Comparison of ENCODE assay signal across 11 cellular contexts in the genomic region with DNA sequence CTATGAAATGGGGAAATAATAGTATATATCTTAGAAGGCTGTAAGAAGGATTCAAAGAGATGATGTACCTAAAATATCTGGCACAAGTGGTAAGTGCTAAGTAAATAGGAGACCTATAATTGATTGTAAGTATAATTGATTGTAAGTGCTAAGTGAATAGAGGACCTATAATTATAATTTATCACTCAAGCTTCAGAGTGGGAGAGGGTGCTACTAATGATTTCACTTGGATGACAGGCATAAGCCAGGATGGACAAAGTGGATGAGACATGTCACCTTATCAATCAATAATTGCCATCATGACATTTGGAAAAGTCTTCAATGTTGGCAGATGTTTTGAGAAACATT. TPM values are rescaled to one million over a fixed set of nuclear protein-coding genes. Genes with fewer than 3 reads are reported as not detected.
DNase-seq lines count a peak whose midpoint lies in the region; ATAC-seq lines count a peak whose summit lies in the region.
"Had no signal": no experiment of that assay in that cellular context is flagged by ENCODE, and none has a peak within 500 bp of the region (broad histone marks: within the 10 kb centered on the region; RNA-seq: fewer than 3 reads in every experiment).

No MANE protein-coding gene starts in this region.

- H3K27ac ChIP-seq in angular gyrus (ENCODE audit: low read depth, low read length), result peak overlapping the region; percentile 57
- H3K27ac ChIP-seq in trophoblast cell (ENCODE audit: low read depth, low read length), result no peak overlapping the region
- H3K27ac ChIP-seq: BLaER1 treated with 17β-estradiol and CSF1 and Interleukin-3, amounts not matched to agents 10 nM and 100 nM; HL-60; SJCRH30 had no signal

- no peak overlapping the region for H3K9ac ChIP-seq in trophoblast cell (ENCODE audit: low read length)
- H3K9ac ChIP-seq: BLaER1 treated with 17β-estradiol and CSF1 and Interleukin-3, amounts not matched to agents 10 nM and 100 nM had no signal

- no peak overlapping the region for H3K4me2 ChIP-seq in trophoblast cell (ENCODE audit: low read length)
- H3K4me2 ChIP-seq: BLaER1 treated with 17β-estradiol and CSF1 and Interleukin-3, amounts not matched to agents 10 nM and 100 nM had no signal

- no peak overlapping the region for H3K18ac ChIP-seq in trophoblast cell (ENCODE audit: low read length)

- H3K36me3 ChIP-seq in trophoblast cell (ENCODE audit: control insufficient read depth in 1 of 2, insufficient read depth in 2 of 2, low read length in 2 of 2), result no peaks in the 10 kb centered on the region
- H3K36me3 ChIP-seq: BLaER1 treated with 17β-estradiol and CSF1 and Interleukin-3, amounts not matched to agents 10 nM and 100 nM; SJCRH30 had no signal

- H2BK12ac ChIP-seq in trophoblast cell (ENCODE audit: low read length), result no peak overlapping the region

- DNase-seq in NCI-H345 (lab: John Stamatoyannopoulos, UW) (peak; percentile 36), NCI-H345 treated with DMSO at 0.1 percent for 48 hours (lab: John Stamatoyannopoulos, UW; ENCODE audit: unreplicated experiment) (no peak), NCI-H146 treated with DMSO at 0.1 percent for 48 hours (lab: John Stamatoyannopoulos, UW; ENCODE audit: unreplicated experiment) (peak; percentile 41), anterior cingulate cortex (lab: John Stamatoyannopoulos, UW) (no peak), trophoblast cell (no peak)

- no peak overlapping the region for H4K8ac ChIP-seq in trophoblast cell (ENCODE audit: low read depth, low read length)

- no peak overlapping the region for H2BK5ac ChIP-seq in trophoblast cell (ENCODE audit: low read depth, low read length, poor library complexity)

- no peak overlapping the region for H3K4me3 ChIP-seq in trophoblast cell (ENCODE audit: low read depth, low read length)
- H3K4me3 ChIP-seq: BLaER1 treated with 17β-estradiol and CSF1 and Interleukin-3, amounts not matched to agents 10 nM and 100 nM; GM12878; SJCRH30 had no signal

- H3K79me1 ChIP-seq in trophoblast cell (ENCODE audit: low read length), result no peaks in the 10 kb centered on the region

- H2AK5ac ChIP-seq in trophoblast cell (ENCODE audit: low read length), result no peak overlapping the region

- no peak overlapping the region for H4K12ac ChIP-seq in trophoblast cell (ENCODE audit: low read depth, low read length)

- H2BK120ac ChIP-seq in trophoblast cell (ENCODE audit: insufficient read depth, low read length, poor library complexity), result no peak overlapping the region

- H3K14ac ChIP-seq in trophoblast cell (ENCODE audit: low read length), result no peak overlapping the region

- no peak overlapping the region for H3K4ac ChIP-seq in trophoblast cell (ENCODE audit: low read depth, low read length)

- no peaks in the 10 kb centered on the region for H3K79me2 ChIP-seq in trophoblast cell (ENCODE audit: control insufficient read depth, insufficient read depth, low read length, poor library complexity)

- no peak overlapping the region for H4K91ac ChIP-seq in trophoblast cell (ENCODE audit: low read depth, low read length)

- H3K23ac ChIP-seq in trophoblast cell (ENCODE audit: low read length), result no peak overlapping the region

- ATAC-seq in HG02981 (IDR thresholded peaks at IDR 0.05; ENCODE audit: unreplicated experiment), result no peak

- H3K4me1 ChIP-seq in trophoblast cell (ENCODE audit: control insufficient read depth in 1 of 2, insufficient read depth in 2 of 2, low read length in 2 of 2), result no peaks in the 10 kb centered on the region
- H3K4me1 ChIP-seq: SJCRH30 had no signal

- H3K27me3 ChIP-seq in trophoblast cell (ENCODE audit: insufficient read depth, low read length), result no peaks in the 10 kb centered on the region
- H3K27me3 ChIP-seq: BLaER1 treated with 17β-estradiol and CSF1 and Interleukin-3, amounts not matched to agents 10 nM and 100 nM; SJCRH30 had no signal

- no peaks in the 10 kb centered on the region for H3K9me3 ChIP-seq in trophoblast cell (ENCODE audit: insufficient read depth, low read depth, low read length)
- H3K9me3 ChIP-seq: BLaER1 treated with 17β-estradiol and CSF1 and Interleukin-3, amounts not matched to agents 10 nM and 100 nM; SJCRH30 had no signal

- H2AFZ ChIP-seq in trophoblast cell (ENCODE audit: insufficient read depth, low read length, poor library complexity), result no peak overlapping the region

RNA-seq across cellular contexts. Expression of gene RCAN1, which starts 11.2 kb away (rescaled TPM):
- polyA plus RNA-seq in trophoblast cell (2013), result 25.1 and 27.0 TPM in 2 replicates

Comparison
In these comparisons a context has a peak if more than half of its experiments do, and no peak if none do; other contexts are left out.
1. DNase-seq: peak in NCI-H345 (single experiment) and NCI-H146 treated with DMSO at 0.1 percent for 48 hours (single experiment); none in NCI-H345 treated with DMSO at 0.1 percent for 48 hours (single experiment), anterior cingulate cortex (0 of 58) and trophoblast cell (0 of 2).